ENCODE assay signal across 1 cellular context in the genomic region with DNA sequence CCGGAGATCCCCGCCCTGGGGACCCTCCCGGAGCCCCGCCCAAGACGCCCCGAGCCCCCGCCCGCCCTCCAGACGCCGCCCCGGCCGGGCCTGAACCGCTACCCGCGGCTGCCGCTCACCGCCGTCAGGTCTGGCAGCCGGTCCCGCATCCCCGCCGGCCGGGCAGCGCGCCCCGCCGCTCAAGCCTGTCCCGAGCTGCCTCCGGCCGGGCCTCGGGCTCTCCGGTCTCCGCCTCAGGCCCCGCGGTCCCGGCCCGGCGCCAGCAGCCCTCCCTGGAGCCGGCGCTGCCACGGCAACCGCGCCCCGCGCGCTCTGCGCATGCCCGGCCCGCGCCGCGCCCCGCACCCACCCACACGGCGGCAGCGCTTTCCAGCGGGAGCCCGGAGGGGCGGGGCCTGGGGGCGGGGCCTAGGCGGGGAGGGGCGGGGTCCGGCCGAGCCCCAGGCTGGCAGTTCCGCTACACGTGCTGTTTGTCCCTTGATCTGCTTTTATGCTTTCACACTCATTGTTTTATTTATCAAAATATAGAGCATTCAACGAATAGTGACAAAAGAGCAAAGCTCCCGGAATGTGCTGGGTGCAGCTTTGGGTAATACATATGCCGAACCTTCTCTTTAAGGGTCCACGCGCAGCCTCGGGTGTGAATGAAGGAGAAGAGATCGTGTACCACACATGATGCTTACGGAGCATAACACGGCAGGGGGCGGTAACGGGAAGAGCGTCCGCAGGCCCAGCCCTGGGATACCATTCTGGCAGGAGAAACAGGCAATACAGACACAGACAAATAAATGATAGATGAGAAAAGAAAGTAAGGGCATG.
A peak's percentile ranks its signal among the peaks of the same experiment; 100 is the strongest.
TF ChIP-seq lines count a peak whose summit lies in the region.

Gene STX2, minus strand, starts transcription at position 300 of the 819 bp plus-strand sequence. Its CDS starts 151 bp downstream, at position 149.

TF ChIP-seq in HepG2, 621 proteins besides CTCF, POLR2A, EP300 and RAD21 (continued from another document and continues in another):
- TF ChIP-seq, protein P1, sequence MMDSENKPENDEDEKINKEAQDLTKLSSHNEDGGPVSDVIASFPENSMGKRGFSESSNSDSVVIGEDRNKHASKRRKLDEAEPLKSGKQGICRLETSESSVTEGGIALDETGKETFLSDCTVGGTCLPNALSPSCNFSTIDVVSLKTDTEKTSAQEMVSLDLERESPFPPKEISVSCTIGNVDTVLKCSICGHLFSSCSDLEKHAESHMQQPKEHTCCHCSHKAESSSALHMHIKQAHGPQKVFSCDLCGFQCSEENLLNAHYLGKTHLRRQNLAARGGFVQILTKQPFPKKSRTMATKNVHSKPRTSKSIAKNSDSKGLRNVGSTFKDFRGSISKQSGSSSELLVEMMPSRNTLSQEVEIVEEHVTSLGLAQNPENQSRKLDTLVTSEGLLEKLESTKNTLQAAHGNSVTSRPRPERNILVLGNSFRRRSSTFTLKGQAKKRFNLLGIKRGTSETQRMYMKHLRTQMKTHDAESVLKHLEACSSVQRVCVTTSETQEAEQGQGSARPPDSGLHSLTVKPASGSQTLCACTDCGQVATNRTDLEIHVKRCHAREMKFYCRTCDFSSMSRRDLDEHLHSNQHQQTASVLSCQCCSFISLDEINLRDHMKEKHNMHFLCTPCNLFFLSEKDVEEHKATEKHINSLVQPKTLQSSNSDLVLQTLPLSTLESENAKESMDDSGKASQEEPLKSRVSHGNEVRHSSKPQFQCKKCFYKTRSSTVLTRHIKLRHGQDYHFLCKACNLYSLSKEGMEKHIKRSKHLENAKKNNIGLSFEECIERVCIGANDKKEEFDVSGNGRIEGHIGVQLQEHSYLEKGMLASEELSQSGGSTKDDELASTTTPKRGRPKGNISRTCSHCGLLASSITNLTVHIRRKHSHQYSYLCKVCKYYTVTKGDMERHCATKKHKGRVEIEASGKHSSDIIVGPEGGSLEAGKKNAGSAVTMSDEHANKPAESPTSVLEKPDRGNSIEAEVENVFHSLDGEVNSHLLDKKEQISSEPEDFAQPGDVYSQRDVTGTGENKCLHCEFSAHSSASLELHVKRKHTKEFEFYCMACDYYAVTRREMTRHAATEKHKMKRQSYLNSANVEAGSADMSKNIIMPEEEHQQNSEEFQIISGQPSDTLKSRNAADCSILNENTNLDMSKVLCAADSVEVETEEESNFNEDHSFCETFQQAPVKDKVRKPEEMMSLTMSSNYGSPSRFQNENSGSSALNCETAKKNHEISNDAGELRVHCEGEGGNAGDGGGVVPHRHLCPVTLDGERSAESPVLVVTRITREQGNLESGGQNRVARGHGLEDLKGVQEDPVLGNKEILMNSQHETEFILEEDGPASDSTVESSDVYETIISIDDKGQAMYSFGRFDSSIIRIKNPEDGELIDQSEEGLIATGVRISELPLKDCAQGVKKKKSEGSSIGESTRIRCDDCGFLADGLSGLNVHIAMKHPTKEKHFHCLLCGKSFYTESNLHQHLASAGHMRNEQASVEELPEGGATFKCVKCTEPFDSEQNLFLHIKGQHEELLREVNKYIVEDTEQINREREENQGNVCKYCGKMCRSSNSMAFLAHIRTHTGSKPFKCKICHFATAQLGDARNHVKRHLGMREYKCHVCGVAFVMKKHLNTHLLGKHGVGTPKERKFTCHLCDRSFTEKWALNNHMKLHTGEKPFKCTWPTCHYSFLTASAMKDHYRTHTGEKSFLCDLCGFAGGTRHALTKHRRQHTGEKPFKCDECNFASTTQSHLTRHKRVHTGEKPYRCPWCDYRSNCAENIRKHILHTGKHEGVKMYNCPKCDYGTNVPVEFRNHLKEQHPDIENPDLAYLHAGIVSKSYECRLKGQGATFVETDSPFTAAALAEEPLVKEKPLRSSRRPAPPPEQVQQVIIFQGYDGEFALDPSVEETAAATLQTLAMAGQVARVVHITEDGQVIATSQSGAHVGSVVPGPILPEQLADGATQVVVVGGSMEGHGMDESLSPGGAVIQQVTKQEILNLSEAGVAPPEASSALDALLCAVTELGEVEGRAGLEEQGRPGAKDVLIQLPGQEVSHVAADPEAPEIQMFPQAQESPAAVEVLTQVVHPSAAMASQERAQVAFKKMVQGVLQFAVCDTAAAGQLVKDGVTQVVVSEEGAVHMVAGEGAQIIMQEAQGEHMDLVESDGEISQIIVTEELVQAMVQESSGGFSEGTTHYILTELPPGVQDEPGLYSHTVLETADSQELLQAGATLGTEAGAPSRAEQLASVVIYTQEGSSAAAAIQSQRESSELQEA (CRISPR knock-in tag; IDR thresholded peaks at IDR 0.05; ENCODE audit: not compliant biosample characterization), result no peak
- TF ChIP-seq SMYD3 (CRISPR knock-in tag; IDR thresholded peaks at IDR 0.05) (0 out of 2 replicates have a peak, but pooled peaks have one; percentile 50), ZNF850 (CRISPR knock-in tag; conservative IDR thresholded peaks at IDR 0.05) (no peak), FOXC1 (CRISPR knock-in tag; IDR thresholded peaks at IDR 0.05; ENCODE audit: borderline replicate concordance) (0 out of 2 replicates have a peak, but pooled peaks have one; percentile 26), HES4 (CRISPR knock-in tag; IDR thresholded peaks at IDR 0.05; ENCODE audit: borderline replicate concordance) (no peak), HNRNPLL (IDR thresholded peaks at IDR 0.05; ENCODE audit: low read depth, low read length, poor library complexity, severe bottlenecking) (no peak), FOSL2 (CRISPR knock-in tag; IDR thresholded peaks at IDR 0.05) (peak; percentile 27; the same call in 1 of the 2 replicates), MIER3 (CRISPR knock-in tag; IDR thresholded peaks at IDR 0.05; ENCODE audit: borderline replicate concordance) (0 out of 2 replicates have a peak, but pooled peaks have one; percentile 41), ZNF234 (CRISPR knock-in tag; conservative IDR thresholded peaks at IDR 0.05) (no peak), MYC (CRISPR knock-in tag; IDR thresholded peaks at IDR 0.05; ENCODE audit: borderline replicate concordance) (peak; percentile 84), ZNF484 (CRISPR knock-in tag; IDR thresholded peaks at IDR 0.05; ENCODE audit: borderline replicate concordance, low read depth) (no peak), ZFX (CRISPR knock-in tag; IDR thresholded peaks at IDR 0.05; ENCODE audit: low read depth) (peak; percentile 67), KLF11 (CRISPR knock-in tag; IDR thresholded peaks at IDR 0.05) (no peak), CBX1 (IDR thresholded peaks at IDR 0.05; ENCODE audit: low read depth) (no peak), ELF3 (CRISPR knock-in tag; IDR thresholded peaks at IDR 0.05) (no peak), TAF1 (CRISPR knock-in tag; IDR thresholded peaks at IDR 0.05) (no peak), ZBTB2 (CRISPR knock-in tag; IDR thresholded peaks at IDR 0.05; ENCODE audit: low read depth) (no peak), ETV5 (CRISPR knock-in tag; IDR thresholded peaks at IDR 0.05; ENCODE audit: borderline replicate concordance) (peak; percentile 17; the same call in 1 of the 2 replicates), ZKSCAN8 (CRISPR knock-in tag; IDR thresholded peaks at IDR 0.05; ENCODE audit: borderline replicate concordance) (no peak), HNF4G (IDR thresholded peaks at IDR 0.05; ENCODE audit: borderline replicate concordance, low read depth, low read length) (no peak), HNF4G (CRISPR knock-in tag; IDR thresholded peaks at IDR 0.05; ENCODE audit: borderline replicate concordance, low read depth) (no peak), KDM1A (CRISPR knock-in tag; IDR thresholded peaks at IDR 0.05) (no peak), TOE1 (CRISPR knock-in tag; IDR thresholded peaks at IDR 0.05) (no peak), IRF2 (CRISPR knock-in tag; IDR thresholded peaks at IDR 0.05) (no peak), ZNF496 (CRISPR knock-in tag; IDR thresholded peaks at IDR 0.05; ENCODE audit: insufficient replicate concordance) (no peak), ZBTB3 (CRISPR knock-in tag; IDR thresholded peaks at IDR 0.05; ENCODE audit: borderline replicate concordance, low read depth) (0 out of 2 replicates have a peak, but pooled peaks have one; percentile 14), ZMYM4 (CRISPR knock-in tag; IDR thresholded peaks at IDR 0.05) (peak; percentile 56; the same call in 1 of the 2 replicates), MNT (IDR thresholded peaks at IDR 0.05) (peak; percentile 63), ESRRA (CRISPR knock-in tag; IDR thresholded peaks at IDR 0.05; ENCODE audit: low read depth) (no peak), HMG20A (CRISPR knock-in tag; IDR thresholded peaks at IDR 0.05; ENCODE audit: borderline replicate concordance) (no peak), HOXA9 (CRISPR knock-in tag; IDR thresholded peaks at IDR 0.05; ENCODE audit: borderline replicate concordance) (no peak)
- TF ChIP-seq, protein P2, sequence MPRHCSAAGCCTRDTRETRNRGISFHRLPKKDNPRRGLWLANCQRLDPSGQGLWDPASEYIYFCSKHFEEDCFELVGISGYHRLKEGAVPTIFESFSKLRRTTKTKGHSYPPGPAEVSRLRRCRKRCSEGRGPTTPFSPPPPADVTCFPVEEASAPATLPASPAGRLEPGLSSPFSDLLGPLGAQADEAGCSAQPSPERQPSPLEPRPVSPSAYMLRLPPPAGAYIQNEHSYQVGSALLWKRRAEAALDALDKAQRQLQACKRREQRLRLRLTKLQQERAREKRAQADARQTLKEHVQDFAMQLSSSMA (CRISPR knock-in tag; IDR thresholded peaks at IDR 0.05), result 0 out of 2 replicates have a peak, but pooled peaks have one; percentile 62
- TF ChIP-seq, protein P3, sequence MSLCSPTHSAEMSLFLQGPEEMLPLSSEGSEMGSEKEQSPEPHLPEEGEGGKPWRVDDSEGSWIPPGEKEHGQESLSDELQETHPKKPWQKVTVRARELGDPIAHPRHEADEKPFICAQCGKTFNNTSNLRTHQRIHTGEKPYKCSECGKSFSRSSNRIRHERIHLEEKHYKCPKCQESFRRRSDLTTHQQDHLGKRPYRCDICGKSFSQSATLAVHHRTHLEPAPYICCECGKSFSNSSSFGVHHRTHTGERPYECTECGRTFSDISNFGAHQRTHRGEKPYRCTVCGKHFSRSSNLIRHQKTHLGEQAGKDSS (CRISPR knock-in tag; IDR thresholded peaks at IDR 0.05; ENCODE audit: borderline replicate concordance, low read depth), result no peak
- TF ChIP-seq, protein P4, sequence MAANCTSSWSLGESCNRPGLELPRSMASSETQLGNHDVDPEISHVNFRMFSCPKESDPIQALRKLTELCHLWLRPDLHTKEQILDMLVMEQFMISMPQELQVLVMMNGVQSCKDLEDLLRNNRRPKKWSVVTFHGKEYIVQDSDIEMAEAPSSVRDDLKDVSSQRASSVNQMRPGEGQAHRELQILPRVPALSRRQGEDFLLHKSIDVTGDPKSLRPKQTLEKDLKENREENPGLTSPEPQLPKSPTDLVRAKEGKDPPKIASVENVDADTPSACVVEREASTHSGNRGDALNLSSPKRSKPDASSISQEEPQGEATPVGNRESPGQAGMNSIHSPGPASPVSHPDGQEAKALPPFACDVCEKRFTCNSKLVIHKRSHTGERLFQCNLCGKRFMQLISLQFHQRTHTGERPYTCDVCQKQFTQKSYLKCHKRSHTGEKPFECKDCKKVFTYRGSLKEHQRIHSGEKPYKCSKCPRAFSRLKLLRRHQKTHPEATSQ (CRISPR knock-in tag; IDR thresholded peaks at IDR 0.05; ENCODE audit: borderline replicate concordance), result no peak
- TF ChIP-seq, protein P5, sequence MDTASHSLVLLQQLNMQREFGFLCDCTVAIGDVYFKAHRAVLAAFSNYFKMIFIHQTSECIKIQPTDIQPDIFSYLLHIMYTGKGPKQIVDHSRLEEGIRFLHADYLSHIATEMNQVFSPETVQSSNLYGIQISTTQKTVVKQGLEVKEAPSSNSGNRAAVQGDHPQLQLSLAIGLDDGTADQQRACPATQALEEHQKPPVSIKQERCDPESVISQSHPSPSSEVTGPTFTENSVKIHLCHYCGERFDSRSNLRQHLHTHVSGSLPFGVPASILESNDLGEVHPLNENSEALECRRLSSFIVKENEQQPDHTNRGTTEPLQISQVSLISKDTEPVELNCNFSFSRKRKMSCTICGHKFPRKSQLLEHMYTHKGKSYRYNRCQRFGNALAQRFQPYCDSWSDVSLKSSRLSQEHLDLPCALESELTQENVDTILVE (CRISPR knock-in tag; IDR thresholded peaks at IDR 0.05), result no peak
- TF ChIP-seq, protein P6, sequence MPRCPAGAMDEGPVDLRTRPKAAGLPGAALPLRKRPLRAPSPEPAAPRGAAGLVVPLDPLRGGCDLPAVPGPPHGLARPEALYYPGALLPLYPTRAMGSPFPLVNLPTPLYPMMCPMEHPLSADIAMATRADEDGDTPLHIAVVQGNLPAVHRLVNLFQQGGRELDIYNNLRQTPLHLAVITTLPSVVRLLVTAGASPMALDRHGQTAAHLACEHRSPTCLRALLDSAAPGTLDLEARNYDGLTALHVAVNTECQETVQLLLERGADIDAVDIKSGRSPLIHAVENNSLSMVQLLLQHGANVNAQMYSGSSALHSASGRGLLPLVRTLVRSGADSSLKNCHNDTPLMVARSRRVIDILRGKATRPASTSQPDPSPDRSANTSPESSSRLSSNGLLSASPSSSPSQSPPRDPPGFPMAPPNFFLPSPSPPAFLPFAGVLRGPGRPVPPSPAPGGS (CRISPR knock-in tag; IDR thresholded peaks at IDR 0.05), result peak; percentile 76; the same call in 1 of the 2 replicates
- TF ChIP-seq, protein P7, sequence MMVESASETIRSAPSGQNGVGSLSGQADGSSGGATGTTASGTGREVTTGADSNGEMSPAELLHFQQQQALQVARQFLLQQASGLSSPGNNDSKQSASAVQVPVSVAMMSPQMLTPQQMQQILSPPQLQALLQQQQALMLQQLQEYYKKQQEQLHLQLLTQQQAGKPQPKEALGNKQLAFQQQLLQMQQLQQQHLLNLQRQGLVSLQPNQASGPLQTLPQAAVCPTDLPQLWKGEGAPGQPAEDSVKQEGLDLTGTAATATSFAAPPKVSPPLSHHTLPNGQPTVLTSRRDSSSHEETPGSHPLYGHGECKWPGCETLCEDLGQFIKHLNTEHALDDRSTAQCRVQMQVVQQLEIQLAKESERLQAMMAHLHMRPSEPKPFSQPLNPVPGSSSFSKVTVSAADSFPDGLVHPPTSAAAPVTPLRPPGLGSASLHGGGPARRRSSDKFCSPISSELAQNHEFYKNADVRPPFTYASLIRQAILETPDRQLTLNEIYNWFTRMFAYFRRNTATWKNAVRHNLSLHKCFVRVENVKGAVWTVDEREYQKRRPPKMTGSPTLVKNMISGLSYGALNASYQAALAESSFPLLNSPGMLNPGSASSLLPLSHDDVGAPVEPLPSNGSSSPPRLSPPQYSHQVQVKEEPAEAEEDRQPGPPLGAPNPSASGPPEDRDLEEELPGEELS (CRISPR knock-in tag; IDR thresholded peaks at IDR 0.05), result peak; percentile 53
